8 cellular contexts compared by ENCODE assay signal in the genomic region with DNA sequence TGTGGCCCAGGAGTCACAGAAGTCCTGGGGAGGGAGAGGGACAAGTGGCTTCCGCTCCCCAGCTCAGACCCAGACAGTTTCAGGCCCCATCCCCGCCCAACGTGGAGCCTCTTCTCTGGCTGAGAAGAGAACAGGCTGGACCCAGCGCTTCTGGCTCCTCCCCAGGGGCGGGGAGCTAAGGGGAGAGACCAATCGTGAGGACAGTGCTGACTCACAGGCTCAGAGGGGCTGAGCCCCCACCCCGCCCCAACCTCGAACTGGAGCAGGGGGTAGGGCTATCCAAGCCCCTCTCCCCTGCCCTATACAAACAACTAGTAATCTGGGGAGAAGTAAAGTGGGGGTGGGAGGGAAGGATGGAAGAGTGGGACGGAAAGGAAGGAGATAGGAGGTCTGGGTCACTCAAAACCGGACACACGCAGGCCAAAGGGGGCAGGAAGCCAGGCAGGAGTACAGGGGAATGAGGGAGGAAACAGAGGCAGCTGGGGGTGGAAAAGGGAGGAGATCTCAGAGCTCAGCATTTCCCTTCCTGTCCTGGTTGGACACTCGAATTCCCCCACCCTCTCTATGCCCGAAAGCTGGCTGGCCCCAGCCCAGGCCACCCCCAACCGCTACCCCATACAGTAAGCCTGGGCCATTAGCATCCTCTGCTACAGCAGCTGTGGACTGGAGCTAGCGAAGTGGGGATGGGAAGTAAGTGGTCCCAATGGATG. TPM values are rescaled to one million over a fixed set of nuclear protein-coding genes. Genes with fewer than 3 reads are reported as not detected.
DNase-seq lines count a peak whose midpoint lies in the region; ATAC-seq, FAIRE-seq and TF ChIP-seq lines count a peak whose summit lies in the region.

A gene with protein sequence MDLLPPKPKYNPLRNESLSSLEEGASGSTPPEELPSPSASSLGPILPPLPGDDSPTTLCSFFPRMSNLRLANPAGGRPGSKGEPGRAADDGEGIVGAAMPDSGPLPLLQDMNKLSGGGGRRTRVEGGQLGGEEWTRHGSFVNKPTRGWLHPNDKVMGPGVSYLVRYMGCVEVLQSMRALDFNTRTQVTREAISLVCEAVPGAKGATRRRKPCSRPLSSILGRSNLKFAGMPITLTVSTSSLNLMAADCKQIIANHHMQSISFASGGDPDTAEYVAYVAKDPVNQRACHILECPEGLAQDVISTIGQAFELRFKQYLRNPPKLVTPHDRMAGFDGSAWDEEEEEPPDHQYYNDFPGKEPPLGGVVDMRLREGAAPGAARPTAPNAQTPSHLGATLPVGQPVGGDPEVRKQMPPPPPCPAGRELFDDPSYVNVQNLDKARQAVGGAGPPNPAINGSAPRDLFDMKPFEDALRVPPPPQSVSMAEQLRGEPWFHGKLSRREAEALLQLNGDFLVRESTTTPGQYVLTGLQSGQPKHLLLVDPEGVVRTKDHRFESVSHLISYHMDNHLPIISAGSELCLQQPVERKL (minus strand): TSS at position 117 of the 710 bp plus-strand sequence. CDS start 221 bp downstream, outside the sequence.

- peak; percentile 92 for DNase-seq in IMR-90
- DNase-seq in dorsolateral prefrontal cortex = peak; percentile 56 to 97 (median 91)
- peak; percentile 93 to 95 for DNase-seq in left lung
- DNase-seq in stimulated activated CD4-positive, alpha-beta T cell treated with anti-CD3 and anti-CD28 coated beads, Interleukin-2, amount 100 ng/mL, for 24 hours = peak; percentile 47 to 61
- DNase-seq in activated gamma-delta T cell treated with Interleukin-2 at 50 U/mL for 16 hours = no peak

- H3K14ac ChIP-seq in IMR-90 (replicated peaks; ENCODE audit: low read depth, low read length) = peak within 1 kb of the TSS; percentile 99

- peak within 1 kb of the TSS; percentile 98 for H3K18ac ChIP-seq in IMR-90 (ENCODE audit: low read depth, low read length)

- H3K4ac ChIP-seq in IMR-90 (ENCODE audit: low read depth, low read length) = peak within 1 kb of the TSS; percentile 100

- H3K4me1 ChIP-seq in IMR-90 (ENCODE audit: control insufficient read depth, insufficient read depth, low read length) = peaks cover 18% of the 10 kb centered on the region
- peaks cover 41 to 73% of the 10 kb centered on the region in 2 donors for H3K4me1 ChIP-seq in left lung

- peaks cover 7% of the 10 kb centered on the region for H3K9me1 ChIP-seq in IMR-90 (ENCODE audit: insufficient read depth, low read length)

- POLR2A ChIA-PET in IMR-90 (lab: Charles Lee; ENCODE audit: unreplicated experiment) = interaction anchor here (0.5 to 2.0 kb wide), 5 partner anchors 10 to 129 kb away, joined by 3 to 17 read pairs (median 6); a partner anchor contains a TSS

- 4% methylated on average over 3 of the region's 15 CpGs; no CpG with 5 or more reads in 1 of the 2 experiments for WGBS in IMR-90 (ENCODE audit: extremely low coverage in 2 of 2, insufficient read length in 1 of 2), 2 experiments

- no TSS peak for BruUV-seq in IMR-90 (replicated peaks; lab: Mats Ljungman, UMichigan)

- peak within 1 kb of the TSS; percentile 97 for H2BK20ac ChIP-seq in IMR-90 (ENCODE audit: low read depth, low read length)

- CTCF ChIA-PET in IMR-90 (lab: Yijun Ruan, JAX) = interaction anchor here (0.7 to 2.2 kb wide), 5 partner anchors 10 to 114 kb away, joined by 3 to 9 read pairs (median 5); a partner anchor contains a TSS

- H3K79me1 ChIP-seq in IMR-90 (ENCODE audit: low read depth in 1 of 2, low read length in 2 of 2) = peaks cover 14 to 62% of the 10 kb centered on the region in 2 experiments

- peak within 1 kb of the TSS; percentile 92 for H3K56ac ChIP-seq in IMR-90 (ENCODE audit: extremely low read depth, insufficient read depth, low read length)

- H3K9ac ChIP-seq in IMR-90 (ENCODE audit: low read depth, low read length) = peak within 1 kb of the TSS; percentile 87

- peak within 1 kb of the TSS; percentile 96 for H3K27ac ChIP-seq in IMR-90 (ENCODE audit: insufficient read depth, low read length)
- peak within 1 kb of the TSS in 58 of 59 donors; percentile 18 to 100 (median 95) for H3K27ac ChIP-seq in dorsolateral prefrontal cortex
- peak within 1 kb of the TSS; percentile 98 to 99 for H3K27ac ChIP-seq in left lung

- H4K20me1 ChIP-seq in IMR-90 (ENCODE audit: insufficient read depth, low read length) = peaks cover 35% of the 10 kb centered on the region

- TF ChIP-seq CTCF in IMR-90 (conservative IDR thresholded peaks at IDR 0.05; ENCODE audit: low read depth, low read length) = no peak
- TF ChIP-seq CTCF in dorsolateral prefrontal cortex (IDR thresholded peaks at IDR 0.05 in 54 of 56, conservative IDR thresholded peaks at IDR 0.05 in 2 of 56; ENCODE audit: low read depth in 1 of 56, partially characterized antibody in 56 of 56) = peak in 1 of 56 donors; percentile 6
- TF ChIP-seq CTCF in left lung (IDR thresholded peaks at IDR 0.05) = no peak

- H3K36me3 ChIP-seq in IMR-90 (ENCODE audit: control insufficient read depth, insufficient read depth, low read length) = peaks cover 26% of the 10 kb centered on the region
- H3K36me3 ChIP-seq in left lung = peaks cover 0 to 35% of the 10 kb centered on the region in 2 donors

- TF ChIP-seq POLR2A in IMR-90 (IDR thresholded peaks at IDR 0.05; ENCODE audit: low read depth, low read length) = peak; percentile 94

- H4K8ac ChIP-seq in IMR-90 (ENCODE audit: low read depth in 2 of 2, low read length in 2 of 2) = peak within 1 kb of the TSS; percentile 95 to 98

- peak within 1 kb of the TSS; percentile 100 for H4K91ac ChIP-seq in IMR-90 (ENCODE audit: insufficient read depth, low read depth, low read length)

- ATAC-seq in IMR-90 (ENCODE audit: low read depth) (peak; percentile 61), left lung (peak; percentile 44), GM19467 (IDR thresholded peaks at IDR 0.05; ENCODE audit: unreplicated experiment) (no peak)

- H3K23ac ChIP-seq in IMR-90 (ENCODE audit: low read depth, low read length) = peak within 1 kb of the TSS; percentile 100

- H2BK5ac ChIP-seq in IMR-90 (ENCODE audit: low read depth, low read length, poor library complexity, severe bottlenecking) = peak within 1 kb of the TSS; percentile 97

- H3K4me2 ChIP-seq in IMR-90 (ENCODE audit: low read depth, low read length) = peak within 1 kb of the TSS; percentile 97

- no peak for TF ChIP-seq RAD21 in IMR-90 (IDR thresholded peaks at IDR 0.05; ENCODE audit: low read length)

- intact Hi-C loops in IMR-90 (cut with micrococcal nuclease) (loop anchor here (10.0 kb wide), 1 partner anchor 204 kb away; a partner anchor contains a TSS), dorsolateral prefrontal cortex (cut with DNase I) (no loop called here), left lung (cut with DNase I) (no loop called here)

- in situ Hi-C loops in IMR-90 (cut with MboI; ENCODE audit: low sequenced_read_pairs) = no loop called here

- dilution Hi-C loops in IMR-90 (cut with HindIII; ENCODE audit: low sequenced_read_pairs, unreplicated experiment) = no loop called here

- peak within 1 kb of the TSS; percentile 98 for H4K5ac ChIP-seq in IMR-90 (ENCODE audit: low read depth, low read length)

- FAIRE-seq in G401.6 (lab: Jason Lieb, UNC) (peak; percentile 95), TTC549 (lab: Jason Lieb, UNC) (peak; percentile 98)

- peak within 1 kb of the TSS; percentile 89 for H2AFZ ChIP-seq in IMR-90 (replicated peaks; ENCODE audit: low read length, poor library complexity)

- H2AK5ac ChIP-seq in IMR-90 (ENCODE audit: low read depth, low read length) = peak within 1 kb of the TSS; percentile 100

- H3K4me3 ChIP-seq in IMR-90 (ENCODE audit: insufficient read depth, low read depth, low read length) = peak within 1 kb of the TSS; percentile 65
- H3K4me3 ChIP-seq in dorsolateral prefrontal cortex = peak within 1 kb of the TSS; percentile 25 to 84 (median 58)
- peak within 1 kb of the TSS; percentile 43 to 68 for H3K4me3 ChIP-seq in left lung

- H3K27me3 ChIP-seq in IMR-90 (ENCODE audit: control insufficient read depth, insufficient read depth, low read length) (no peaks in the 10 kb centered on the region), dorsolateral prefrontal cortex (no peaks in the 10 kb centered on the region), left lung (no peaks in the 10 kb centered on the region)

- H2BK15ac ChIP-seq in IMR-90 (ENCODE audit: low read depth, low read length) = peak within 1 kb of the TSS; percentile 99

- peak within 1 kb of the TSS; percentile 99 for H2AK9ac ChIP-seq in IMR-90 (replicated peaks; ENCODE audit: low read depth, low read length, poor library complexity)

- H3K9me3 ChIP-seq in IMR-90 (ENCODE audit: control insufficient read depth, insufficient read depth, low read length) (no peaks in the 10 kb centered on the region), left lung (no peaks in the 10 kb centered on the region)

- peak within 1 kb of the TSS; percentile 95 for H2BK120ac ChIP-seq in IMR-90 (ENCODE audit: low read depth, low read length)

TF ChIP-seq in IMR-90, 13 proteins besides CTCF, POLR2A, EP300 and RAD21:
- TF ChIP-seq MXI1 (IDR thresholded peaks at IDR 0.05; ENCODE audit: borderline replicate concordance, low read depth, low read length) (peak; percentile 68), SMC3 (IDR thresholded peaks at IDR 0.05; ENCODE audit: low read depth, low read length) (no peak), MAZ (IDR thresholded peaks at IDR 0.05; ENCODE audit: borderline replicate concordance, low read depth, low read length) (peak; percentile 98; the same call in 1 of the 2 replicates), FOS (IDR thresholded peaks at IDR 0.05; ENCODE audit: low read depth, low read length) (0 out of 2 replicates have a peak, but pooled peaks have one; percentile 35), NFE2L2 (IDR thresholded peaks at IDR 0.05; ENCODE audit: low read depth, low read length) (peak; percentile 72; the same call in 1 of the 2 replicates)
TF ChIP-seq in IMR-90: peak in this region for 4.

RNA-seq across cellular contexts. Expression of the gene that starts here (rescaled TPM):
- total RNA-seq in IMR-90 (2012; rRNA removed) (291 and 355 TPM in 2 replicates), dorsolateral prefrontal cortex (10 to 100 TPM; 19.6 to 84.4 (median 32.6) TPM), left lung (100 to 1,000 TPM; 134 to 144 TPM)
- polyA plus RNA-seq in IMR-90 (2012; rRNA removed) = 337 and 352 TPM in 2 replicates
- 216 and 285 TPM in 2 replicates for polyA plus RNA-seq in IMR-90 (2012; cell fraction: cytosol; rRNA removed)
- polyA plus RNA-seq in IMR-90 (2012; cell fraction: nucleus; rRNA removed; ENCODE audit: low replicate concordance) = 1,266 and 1,683 TPM in 2 replicates
